In the genomic region with DNA sequence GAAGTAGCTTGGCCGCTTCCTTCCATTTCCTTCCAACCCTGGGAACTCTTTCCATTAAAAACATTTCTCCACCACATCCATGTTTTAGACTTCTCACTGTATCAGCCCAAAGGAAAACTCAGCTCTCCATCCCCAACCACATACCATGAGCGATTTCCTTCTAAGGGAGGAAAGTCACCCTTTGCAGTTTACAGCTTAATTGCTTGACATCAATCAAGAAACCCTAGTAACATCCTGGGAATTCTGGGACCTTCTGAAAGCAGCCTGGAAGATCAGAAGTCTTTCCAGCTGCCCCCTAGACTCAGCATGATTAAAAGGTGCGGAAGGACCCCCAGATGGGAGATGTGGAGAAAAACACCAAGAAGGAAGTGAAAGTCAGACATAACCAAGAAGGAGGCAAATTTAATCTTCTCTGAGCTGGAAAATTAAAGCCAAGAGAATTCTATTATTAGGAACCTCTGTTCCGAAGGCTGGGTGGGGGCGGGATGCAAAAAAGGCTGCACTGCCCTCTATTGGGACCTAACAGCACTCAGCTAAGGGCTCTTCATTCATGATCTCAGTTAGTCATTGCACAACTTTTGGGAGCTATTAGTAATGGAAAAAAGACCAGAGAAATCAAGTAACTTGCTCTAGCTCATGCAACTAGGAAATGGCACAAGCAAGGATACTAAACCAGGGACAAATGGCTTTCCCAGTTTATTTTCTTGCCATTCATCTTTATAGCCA, we compare ENCODE assay signal across 8 cellular contexts.
DNase-seq lines count a peak whose midpoint lies in the region; ATAC-seq and TF ChIP-seq lines count a peak whose summit lies in the region.

No MANE protein-coding gene starts in this region.

- no peaks in the 10 kb centered on the region for H3K27me3 Mint-ChIP-seq in activated naive CD4-positive, alpha-beta T cell treated with anti-CD3 and anti-CD28 coated beads for 36 hours (ENCODE audit: low read depth)

- no peak overlapping the region for H3K4me3 Mint-ChIP-seq in activated naive CD4-positive, alpha-beta T cell treated with anti-CD3 and anti-CD28 coated beads for 36 hours

- H3K4me3 ChIP-seq in breast epithelium, result peak overlapping the region in 2 of 3 donors; percentile 12 to 25
- H3K4me3 ChIP-seq in thoracic aorta, result peak overlapping the region; percentile 60

- no peak overlapping the region for H3K27ac Mint-ChIP-seq in activated naive CD4-positive, alpha-beta T cell treated with anti-CD3 and anti-CD28 coated beads for 36 hours

- no peak for TF ChIP-seq POLR2A in breast epithelium (IDR thresholded peaks at IDR 0.05)

- H3K4me1 ChIP-seq in breast epithelium (no peaks in the 10 kb centered on the region), thoracic aorta (ENCODE audit: control insufficient read depth in 1 of 2, low read depth in 2 of 2) (peaks cover 17 to 37% of the 10 kb centered on the region in 2 donors)

- peak; percentile 60 for DNase-seq in activated naive CD4-positive, alpha-beta T cell treated with anti-CD3 and anti-CD28 coated beads for 36 hours
- no peak for DNase-seq in activated naive CD4-positive, alpha-beta T cell treated with anti-CD3 and anti-CD28 coated beads, Interleukin-2, amount 50 U/mL, for 16 hours
- DNase-seq in NCI-H2227 (lab: John Stamatoyannopoulos, UW; ENCODE audit: unreplicated experiment) (peak; percentile 40), breast epithelium (ENCODE audit: low spot score in 2 of 2) (peak; percentile 54 to 59), left lobe of liver (ENCODE audit: low spot score) (no peak), thoracic aorta (ENCODE audit: low spot score) (no peak)
- no peak for DNase-seq in stimulated activated CD8-positive, alpha-beta memory T cell treated with anti-CD3 and anti-CD28 coated beads, Interleukin-4, amount 100 ng/mL, for 48 hours

- H3K27me3 ChIP-seq in breast epithelium (no peaks in the 10 kb centered on the region), thoracic aorta (replicated peaks; ENCODE audit: insufficient read depth) (no peaks in the 10 kb centered on the region)

- TF ChIP-seq CTCF in breast epithelium (IDR thresholded peaks at IDR 0.05) (peak; percentile 23 to 58 (median 50)), thoracic aorta (IDR thresholded peaks at IDR 0.05) (peak; percentile 54)

- H3K4me1 Mint-ChIP-seq in activated naive CD4-positive, alpha-beta T cell treated with anti-CD3 and anti-CD28 coated beads for 36 hours (ENCODE audit: low read depth), result peaks cover 20% of the 10 kb centered on the region

- H3K36me3 Mint-ChIP-seq in activated naive CD4-positive, alpha-beta T cell treated with anti-CD3 and anti-CD28 coated beads for 36 hours (ENCODE audit: low read depth), result no peaks in the 10 kb centered on the region

- H3K27ac ChIP-seq in breast epithelium, result peak overlapping the region; percentile 74 to 78
- H3K27ac ChIP-seq in thoracic aorta, result peak overlapping the region; percentile 90 to 95

- intact Hi-C loops in activated naive CD4-positive, alpha-beta T cell treated with anti-CD3 and anti-CD28 coated beads for 36 hours (cut with micrococcal nuclease), result loop anchor here (1.0 kb wide), 3 partner anchors 26 to 308 kb away; no protein-coding TSS in a partner anchor
- intact Hi-C loops in breast epithelium (cut with DNase I; ENCODE audit: low total_unique reads), result no loop called here

- CTCF ChIA-PET in activated naive CD4-positive, alpha-beta T cell treated with anti-CD3 and anti-CD28 coated beads for 36 hours (lab: Charles Lee), result interaction anchor here (0.7 to 7.4 kb wide), 22 partner anchors 9 to 1568 kb away, joined by 3 to 92 read pairs (median 4); no protein-coding TSS in a partner anchor

- H3K9me3 ChIP-seq in breast epithelium (no peaks in the 10 kb centered on the region), thoracic aorta (no peaks in the 10 kb centered on the region)

- H3K9me3 Mint-ChIP-seq in activated naive CD4-positive, alpha-beta T cell treated with anti-CD3 and anti-CD28 coated beads for 36 hours, result peaks cover under 1% of the 10 kb centered on the region

- H3K36me3 ChIP-seq in breast epithelium, result no peaks in the 10 kb centered on the region
- H3K36me3 ChIP-seq in thoracic aorta, result no peaks in the 10 kb centered on the region

- ATAC-seq in left lobe of liver (peak; percentile 81), thoracic aorta (ENCODE audit: insufficient number of reproducible peaks, low FRiP score, low read depth) (peak; percentile 88), GM21825 (IDR thresholded peaks at IDR 0.05; ENCODE audit: unreplicated experiment) (no peak)

Comparison
In these comparisons a context has a peak if more than half of its experiments do, and no peak if none do; other contexts are left out.
1. DNase-seq: peak in activated naive CD4-positive, alpha-beta T cell treated with anti-CD3 and anti-CD28 coated beads for 36 hours (single experiment), NCI-H2227 (single experiment) and breast epithelium (2 of 2); none in activated naive CD4-positive, alpha-beta T cell treated with anti-CD3 and anti-CD28 coated beads, Interleukin-2, amount 50 U/mL, for 16 hours (single experiment), left lobe of liver (single experiment), thoracic aorta (single experiment) and stimulated activated CD8-positive, alpha-beta memory T cell treated with anti-CD3 and anti-CD28 coated beads, Interleukin-4, amount 100 ng/mL, for 48 hours (single experiment).